In genomic region chr22:44999231-44999630, GRCh38 we compare ENCODE assay signal across 29 cellular contexts. TPM values are rescaled to one million over a fixed set of nuclear protein-coding genes. Genes with fewer than 3 reads are reported as not detected.
"Had no signal": no experiment of that assay in that cellular context is flagged by ENCODE, and none has a peak within 500 bp of the region (broad histone marks: within the 10 kb centered on the region; RNA-seq: fewer than 3 reads in every experiment).

No MANE protein-coding gene starts in this region.

- H3K4me1 ChIP-seq: adrenal gland, stomach, thyroid gland, upper lobe of right lung had no signal

- H3K9me3 ChIP-seq: adrenal gland, heart left ventricle, right atrium auricular region, stomach, thyroid gland, upper lobe of right lung had no signal

- H3K4me3 ChIP-seq: adrenal gland, heart left ventricle, right atrium auricular region, smooth muscle cell, stomach, thyroid gland, upper lobe of right lung had no signal

- H3K27ac Mint-ChIP-seq: activated CD4-positive, alpha-beta memory T cell treated with anti-CD3 and anti-CD28 coated beads, Interleukin-2, amount 10 ng/mL, durations not matched to agents 7 days and 5 days; activated CD4-positive, alpha-beta T cell treated with anti-CD3 and anti-CD28 coated beads, Interleukin-2, amount 10 ng/mL, durations not matched to agents 7 days and 5 days; activated naive CD8-positive, alpha-beta T cell treated with anti-CD3 and anti-CD28 coated beads for 36 hours; activated T-helper 17 cell treated with anti-CD3 and anti-CD28 coated beads, Interleukin-2, amount 50 U/mL, for 72 hours; mesothelial cell of epicardium; naive B cell; stimulated activated naive B cell treated with anti-CD40 and anti-IgM and Interleukin-4, amounts not matched to agents 10 μg/mL and 1 μg/mL and 100 μg/mL, for 72 hours; T-helper 1 cell treated with Interleukin-12 subunit alpha and Interleukin-12 subunit beta and Interleukin-4 antibody, amounts not matched to agents 30 μg/mL and 1 μg/mL, for 36 hours had no signal

- H3K36me3 Mint-ChIP-seq: activated naive CD8-positive, alpha-beta T cell treated with anti-CD3 and anti-CD28 coated beads for 36 hours; mesothelial cell of epicardium; naive B cell; stimulated activated naive B cell treated with anti-CD40 and anti-IgM and Interleukin-4, amounts not matched to agents 10 μg/mL and 1 μg/mL and 100 μg/mL, for 72 hours had no signal

- FAIRE-seq: TTC549 had no signal

- H3K36me3 ChIP-seq: adrenal gland, brain microvascular endothelial cell, heart left ventricle, right atrium auricular region, stomach, thyroid gland, upper lobe of right lung had no signal

- H3K27me3 ChIP-seq: adrenal gland, brain microvascular endothelial cell, right atrium auricular region, thyroid gland had no signal

- ATAC-seq: activated T-cell treated with anti-CD3 and anti-CD28 coated beads, Interleukin-2, amount 50 U/mL, for 4 hours; activated T-helper 17 cell treated with anti-CD3 and anti-CD28 coated beads, Interleukin-2, amount 50 U/mL, for 72 hours; esophagus mucosa; heart left ventricle; stimulated activated naive B cell treated with anti-CD40 and anti-IgM and Interleukin-4, amounts not matched to agents 10 μg/mL and 1 μg/mL and 100 μg/mL, for 72 hours; upper lobe of right lung had no signal

- H3K4me2 ChIP-seq: smooth muscle cell had no signal

- H3K4me3 Mint-ChIP-seq: activated CD4-positive, alpha-beta memory T cell treated with anti-CD3 and anti-CD28 coated beads, Interleukin-2, amount 10 ng/mL, durations not matched to agents 7 days and 5 days; activated CD4-positive, alpha-beta T cell treated with anti-CD3 and anti-CD28 coated beads, Interleukin-2, amount 10 ng/mL, durations not matched to agents 7 days and 5 days; activated naive CD8-positive, alpha-beta T cell treated with anti-CD3 and anti-CD28 coated beads for 36 hours; activated T-cell treated with anti-CD3 and anti-CD28 coated beads, Interleukin-2, amount 50 U/mL, for 4 hours; activated T-helper 17 cell treated with anti-CD3 and anti-CD28 coated beads, Interleukin-2, amount 50 U/mL, for 72 hours; mesothelial cell of epicardium; naive B cell; stimulated activated naive B cell treated with anti-CD40 and anti-IgM and Interleukin-4, amounts not matched to agents 10 μg/mL and 1 μg/mL and 100 μg/mL, for 72 hours; T-helper 1 cell treated with Interleukin-12 subunit alpha and Interleukin-12 subunit beta and Interleukin-4 antibody, amounts not matched to agents 30 μg/mL and 1 μg/mL, for 36 hours had no signal

- H3K9me3 Mint-ChIP-seq: activated CD4-positive, alpha-beta memory T cell treated with anti-CD3 and anti-CD28 coated beads, Interleukin-2, amount 10 ng/mL, durations not matched to agents 7 days and 5 days; activated CD4-positive, alpha-beta T cell treated with anti-CD3 and anti-CD28 coated beads, Interleukin-2, amount 10 ng/mL, durations not matched to agents 7 days and 5 days; activated naive CD8-positive, alpha-beta T cell treated with anti-CD3 and anti-CD28 coated beads for 36 hours; activated T-cell treated with anti-CD3 and anti-CD28 coated beads, Interleukin-2, amount 50 U/mL, for 4 hours; activated T-helper 17 cell treated with anti-CD3 and anti-CD28 coated beads, Interleukin-2, amount 50 U/mL, for 72 hours; mesothelial cell of epicardium; stimulated activated naive B cell treated with anti-CD40 and anti-IgM and Interleukin-4, amounts not matched to agents 10 μg/mL and 1 μg/mL and 100 μg/mL, for 72 hours; T-helper 1 cell treated with Interleukin-12 subunit alpha and Interleukin-12 subunit beta and Interleukin-4 antibody, amounts not matched to agents 30 μg/mL and 1 μg/mL, for 36 hours had no signal

- DNase-seq: activated CD4-positive, alpha-beta memory T cell treated with anti-CD3 and anti-CD28 coated beads, Interleukin-2, amount 10 ng/mL, durations not matched to agents 7 days and 5 days; activated CD4-positive, alpha-beta T cell treated with anti-CD3 and anti-CD28 coated beads for 1 hour; activated CD4-positive, alpha-beta T cell treated with anti-CD3 and anti-CD28 coated beads, Interleukin-2, amount 10 ng/mL, durations not matched to agents 7 days and 5 days; activated gamma-delta T cell treated with Interleukin-2 at 50 U/mL for 16 hours; activated naive CD8-positive, alpha-beta T cell treated with anti-CD3 and anti-CD28 coated beads for 36 hours; activated T-cell treated with anti-CD3 and anti-CD28 coated beads, Interleukin-2, amount 50 U/mL, for 4 hours; adrenal gland; aorta; brain microvascular endothelial cell; cortex of kidney; foreskin fibroblast; heart left ventricle; hypothalamus; naive B cell; nucleus accumbens; stimulated activated CD4-positive, alpha-beta T cell treated with anti-CD3 and anti-CD28 coated beads, Interleukin-1b, Interleukin-23, amount 100 ng/mL, for 48 hours; stimulated activated naive B cell treated with anti-CD40 and anti-IgM and Interleukin-4, amounts not matched to agents 10 μg/mL and 1 μg/mL and 100 μg/mL, for 72 hours; stomach; T-helper 9 cell; thyroid gland; upper lobe of right lung had no signal

- H3K4me1 Mint-ChIP-seq: activated CD4-positive, alpha-beta memory T cell treated with anti-CD3 and anti-CD28 coated beads, Interleukin-2, amount 10 ng/mL, durations not matched to agents 7 days and 5 days; activated naive CD8-positive, alpha-beta T cell treated with anti-CD3 and anti-CD28 coated beads for 36 hours; activated T-helper 17 cell treated with anti-CD3 and anti-CD28 coated beads, Interleukin-2, amount 50 U/mL, for 72 hours; stimulated activated naive B cell treated with anti-CD40 and anti-IgM and Interleukin-4, amounts not matched to agents 10 μg/mL and 1 μg/mL and 100 μg/mL, for 72 hours had no signal

- H3K27ac ChIP-seq: adrenal gland, brain microvascular endothelial cell, heart left ventricle, right atrium auricular region, stomach, thyroid gland, upper lobe of right lung had no signal

RNA-seq across cellular contexts. Expression of gene PHF21B, which starts 10.6 kb away (rescaled TPM):
- total RNA-seq: activated CD4-positive, alpha-beta memory T cell treated with anti-CD3 and anti-CD28 coated beads, Interleukin-2, amount 10 ng/mL, durations not matched to agents 7 days and 5 days; activated CD4-positive, alpha-beta T cell treated with anti-CD3 and anti-CD28 coated beads, Interleukin-2, amount 10 ng/mL, durations not matched to agents 7 days and 5 days; activated T-helper 17 cell treated with anti-CD3 and anti-CD28 coated beads, Interleukin-2, amount 50 U/mL, for 72 hours; esophagus mucosa; pulmonary artery endothelial cell had no signal
